ENCODE assay signal across 1 cellular context in genomic region chr9:113508111-113508749, GRCh38.
TF ChIP-seq lines count a peak whose summit lies in the region.

No MANE protein-coding gene starts in this region.

TF ChIP-seq in K562, 482 proteins besides CTCF, POLR2A, EP300 and RAD21 (continued from another document):
- TF ChIP-seq ATF1 (CRISPR knock-in tag; IDR thresholded peaks at IDR 0.05) (no peak), ATF1 (tag; IDR thresholded peaks at IDR 0.05) (no peak)
